ENCODE assay signal across 23 cellular contexts in genomic region chr2:66192888-66193287, GRCh38.
"Had no signal": no experiment of that assay in that cellular context is flagged by ENCODE, and none has a peak within 500 bp of the region (broad histone marks: within the 10 kb centered on the region; RNA-seq: fewer than 3 reads in every experiment).

No MANE protein-coding gene starts in this region.

- H3K27ac Mint-ChIP-seq: mesothelial cell of epicardium had no signal

- H3K4me3 ChIP-seq: coronary artery, dorsolateral prefrontal cortex, esophagus squamous epithelium, gastrocnemius medialis, heart right ventricle, left lung, lower lobe of right lung, mucosa of descending colon had no signal

- H3K36me3 ChIP-seq: esophagus squamous epithelium, gastrocnemius medialis, heart right ventricle, left lung, lower lobe of right lung had no signal

- FAIRE-seq: endothelial cell of umbilical vein, islet of Langerhans, keratinocyte had no signal

- ATAC-seq: gastrocnemius medialis, heart right ventricle, left cardiac atrium, left lung, left ventricle myocardium superior, lower lobe of right lung, mucosa of descending colon had no signal

- H3K27me3 ChIP-seq: esophagus squamous epithelium, gastrocnemius medialis, heart right ventricle, left lung had no signal

- DNase-seq: dermis blood vessel endothelial cell; dorsolateral prefrontal cortex; effector CD4-positive, alpha-beta T cell; effector memory CD4-positive, alpha-beta T cell; esophagus squamous epithelium; foreskin fibroblast; foreskin melanocyte; gastrocnemius medialis; glutamatergic neuron; head of caudate nucleus; heart right ventricle; hippocampal formation; left cardiac atrium; left lung; left ventricle myocardium superior; lower lobe of right lung; mesenchymal stem cell; mucosa of descending colon had no signal

- H3K27ac ChIP-seq: coronary artery, dorsolateral prefrontal cortex, esophagus squamous epithelium, gastrocnemius medialis, heart right ventricle, left lung, lower lobe of right lung had no signal

- H3K4me1 Mint-ChIP-seq: mesothelial cell of epicardium had no signal

- H3K9me3 ChIP-seq: esophagus squamous epithelium, gastrocnemius medialis, heart right ventricle, left lung, lower lobe of right lung, mucosa of descending colon had no signal

- H3K4me1 ChIP-seq: gastrocnemius medialis, heart right ventricle, left lung, lower lobe of right lung had no signal

- H3K36me3 Mint-ChIP-seq: mesothelial cell of epicardium had no signal

- H3K4me3 Mint-ChIP-seq: mesothelial cell of epicardium had no signal
